In the genomic region with DNA sequence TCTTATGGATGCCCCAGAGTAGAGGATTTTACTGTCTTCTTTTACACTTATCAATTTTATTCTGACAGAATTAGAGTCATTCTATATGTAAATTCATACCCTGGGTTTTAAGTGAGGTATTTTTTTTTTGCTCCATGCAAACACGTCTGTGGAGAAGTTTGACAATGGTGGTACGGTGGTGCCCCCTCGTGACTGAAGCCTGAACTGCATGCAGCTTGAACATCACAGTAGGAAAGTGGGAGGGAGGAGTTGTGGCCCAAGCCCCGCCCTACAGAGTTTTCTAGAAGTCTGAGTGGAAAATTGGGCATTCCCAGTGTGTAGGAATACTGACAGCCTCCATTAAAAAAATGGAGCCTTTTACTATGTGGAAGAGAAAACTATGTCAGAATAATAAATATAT, we compare ENCODE assay signal across 8 cellular contexts.
DNase-seq lines count a peak whose midpoint lies in the region; ATAC-seq and TF ChIP-seq lines count a peak whose summit lies in the region.

No MANE protein-coding gene starts in this region.

- H3K9ac ChIP-seq in SU-DHL-6 (ENCODE audit: low read length), result no peak overlapping the region

- TF ChIP-seq CTCF in GM13976 (IDR thresholded peaks at IDR 0.05; ENCODE audit: borderline replicate concordance, control extremely low read depth, extremely low read depth, insufficient read depth, missing control alignments), result peak; percentile 82
- peak; percentile 72 for TF ChIP-seq CTCF in SU-DHL-6 (IDR thresholded peaks at IDR 0.05; ENCODE audit: insufficient read depth, low read length, poor library complexity, severe bottlenecking)
- TF ChIP-seq CTCF in heart right ventricle (IDR thresholded peaks at IDR 0.05), result peak; percentile 55 to 91 (median 81)
- TF ChIP-seq CTCF in retinal pigment epithelial cell (conservative IDR thresholded peaks at IDR 0.05; ENCODE audit: low read depth, low read length), result peak; percentile 80

- H3K9me2 ChIP-seq in SU-DHL-6 (replicated peaks; ENCODE audit: insufficient read depth, low read length), result no peaks in the 10 kb centered on the region

- H3K27me3 ChIP-seq in SU-DHL-6 (ENCODE audit: low read length), result no peaks in the 10 kb centered on the region
- no peaks in the 10 kb centered on the region for H3K27me3 ChIP-seq in heart right ventricle

- H4K20me1 ChIP-seq in SU-DHL-6 (ENCODE audit: low read depth, low read length), result no peaks in the 10 kb centered on the region

- WGBS in heart right ventricle, 2 donors, result 4 to 7% methylated on average over 4 of the region's 4 CpGs

- H3K4me3 ChIP-seq in SU-DHL-6 (ENCODE audit: insufficient read depth, low read length, poor library complexity, severe bottlenecking) (no peak overlapping the region), heart right ventricle (no peak overlapping the region), retinal pigment epithelial cell (ENCODE audit: low read length) (no peak overlapping the region)

- H3K9me3 ChIP-seq in SU-DHL-6 (ENCODE audit: insufficient read depth, low read length) (no peaks in the 10 kb centered on the region), heart right ventricle (no peaks in the 10 kb centered on the region)

- intact Hi-C loops in heart right ventricle (cut with DNase I), result loop anchor here in 3 of 10 donors (5.0 to 10.0 kb wide), 3 partner anchors 349 to 371 kb away; a partner anchor contains a TSS

- H3K4me2 ChIP-seq in SU-DHL-6 (ENCODE audit: low read depth, low read length, poor library complexity, severe bottlenecking), result no peak overlapping the region

- H3K27ac ChIP-seq in SU-DHL-6 (ENCODE audit: low read depth, low read length) (no peak overlapping the region), heart right ventricle (no peak overlapping the region)

- in situ Hi-C loops in GM13976 (cut with MboI; ENCODE audit: low sequenced_read_pairs, unreplicated experiment), result no loop called here

- H3K79me2 ChIP-seq in SU-DHL-6 (ENCODE audit: insufficient read depth, low read length), result no peaks in the 10 kb centered on the region

- no peak overlapping the region for H2AFZ ChIP-seq in SU-DHL-6 (ENCODE audit: low read depth, low read length, severe bottlenecking)

- no peaks in the 10 kb centered on the region for H3K36me3 ChIP-seq in SU-DHL-6 (ENCODE audit: low read length)
- peaks cover 0 to 22% (median 0%) of the 10 kb centered on the region in 9 donors for H3K36me3 ChIP-seq in heart right ventricle

- no peaks in the 10 kb centered on the region for H3F3A ChIP-seq in SU-DHL-6 (ENCODE audit: insufficient read depth)

- peak; percentile 43 for DNase-seq in GM13976 (ENCODE audit: low spot score)
- peak; percentile 62 for DNase-seq in NCI-H1092 treated with DMSO at 0.1 percent for 48 hours (lab: John Stamatoyannopoulos, UW)
- DNase-seq in activated naive CD8-positive, alpha-beta T cell treated with anti-CD3 and anti-CD28 coated beads, Interleukin-2, amount 50 U/mL, for 16 hours (ENCODE audit: low read depth, low spot score), result peak; percentile 49
- peak; percentile 77 to 83 for DNase-seq in heart right ventricle
- DNase-seq in retinal pigment epithelial cell (ENCODE audit: low read depth), result peak; percentile 16
- DNase-seq in mesenteric fat pad (ENCODE audit: low spot score), result no peak

- no peaks in the 10 kb centered on the region for H3K4me1 ChIP-seq in heart right ventricle

- ATAC-seq in HG02623 (IDR thresholded peaks at IDR 0.05; ENCODE audit: unreplicated experiment) (peak; percentile 88), heart right ventricle (peak in 7 of 8 donors; percentile 51 to 82 (median 71))
